Comparison of ENCODE assay signal across 1 cellular context in the genomic region with DNA sequence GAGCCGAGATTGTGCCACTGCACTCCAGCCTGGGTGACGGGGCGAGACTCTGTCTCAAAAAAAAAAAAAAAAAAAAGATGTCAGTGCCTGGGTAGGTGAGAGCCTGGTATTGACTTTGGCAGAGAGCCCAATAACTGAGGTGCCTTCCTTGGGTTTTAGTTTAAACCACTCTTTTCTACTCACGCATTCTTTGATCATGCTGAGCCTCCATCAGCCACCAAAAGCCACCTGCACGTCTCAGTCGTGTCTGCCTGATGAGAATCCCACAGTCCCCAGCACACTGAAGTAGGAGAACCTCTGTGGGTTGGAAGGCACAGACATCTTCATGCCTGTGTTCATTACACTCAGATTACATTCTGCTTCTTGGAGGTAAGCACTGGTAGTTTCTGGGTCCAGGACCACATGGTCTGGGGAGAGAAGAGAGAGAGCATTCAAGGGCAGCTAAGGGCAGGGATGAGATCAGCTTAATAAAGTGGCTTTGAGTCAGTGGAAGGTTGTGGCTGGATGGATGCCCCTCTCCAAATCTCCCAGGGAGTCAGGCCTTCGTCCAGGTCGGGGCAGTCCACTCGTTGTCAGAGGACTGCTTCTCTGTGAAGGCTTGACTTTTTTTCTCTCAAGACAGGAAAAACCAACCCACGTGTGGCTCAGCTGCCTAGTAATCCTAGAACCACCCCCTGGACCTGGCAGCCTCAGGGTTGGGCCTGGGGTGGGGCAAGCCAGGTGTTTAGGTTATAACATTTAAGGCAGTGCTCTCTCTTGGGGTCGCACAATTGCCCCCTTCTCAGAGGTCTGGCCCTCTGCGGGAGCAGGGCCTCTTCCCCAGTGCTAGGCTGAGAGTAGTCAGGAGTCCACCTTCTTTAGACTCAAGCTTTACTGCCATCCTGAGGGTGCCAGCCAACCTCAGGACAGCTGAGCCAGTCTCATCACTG.
TF ChIP-seq lines count a peak whose summit lies in the region.

No MANE protein-coding gene starts in this region.

TF ChIP-seq in GM12878, 131 proteins besides CTCF, POLR2A, EP300 and RAD21:
- TF ChIP-seq YBX1 (IDR thresholded peaks at IDR 0.05) (no peak), RELA (IDR thresholded peaks at IDR 0.05; ENCODE audit: borderline replicate concordance, partially characterized antibody) (no peak), HDAC6 (IDR thresholded peaks at IDR 0.05; ENCODE audit: unreplicated experiment) (no peak), FOXK2 (IDR thresholded peaks at IDR 0.05) (no peak), SMC3 (IDR thresholded peaks at IDR 0.05; ENCODE audit: borderline replicate concordance, low read length) (no peak), ZNF592 (IDR thresholded peaks at IDR 0.05) (no peak), ZNF24 (IDR thresholded peaks at IDR 0.05) (no peak), SIN3A (IDR thresholded peaks at IDR 0.05; ENCODE audit: low read depth, low read length) (no peak), RBBP5 (conservative IDR thresholded peaks at IDR 0.05) (no peak), STAT3 (IDR thresholded peaks at IDR 0.05; ENCODE audit: low read depth, low read length) (no peak), CBX5 (IDR thresholded peaks at IDR 0.05; ENCODE audit: low read depth) (no peak), KDM1A (IDR thresholded peaks at IDR 0.05; ENCODE audit: borderline replicate concordance) (no peak), CHD2 (IDR thresholded peaks at IDR 0.05; ENCODE audit: borderline replicate concordance, low read depth, low read length) (no peak), BCL11A (IDR thresholded peaks at IDR 0.05; ENCODE audit: low read depth, low read length) (no peak), PBX3 (IDR thresholded peaks at IDR 0.05; ENCODE audit: insufficient replicate concordance, low read depth, low read length) (no peak)
- TF ChIP-seq, protein P1, sequence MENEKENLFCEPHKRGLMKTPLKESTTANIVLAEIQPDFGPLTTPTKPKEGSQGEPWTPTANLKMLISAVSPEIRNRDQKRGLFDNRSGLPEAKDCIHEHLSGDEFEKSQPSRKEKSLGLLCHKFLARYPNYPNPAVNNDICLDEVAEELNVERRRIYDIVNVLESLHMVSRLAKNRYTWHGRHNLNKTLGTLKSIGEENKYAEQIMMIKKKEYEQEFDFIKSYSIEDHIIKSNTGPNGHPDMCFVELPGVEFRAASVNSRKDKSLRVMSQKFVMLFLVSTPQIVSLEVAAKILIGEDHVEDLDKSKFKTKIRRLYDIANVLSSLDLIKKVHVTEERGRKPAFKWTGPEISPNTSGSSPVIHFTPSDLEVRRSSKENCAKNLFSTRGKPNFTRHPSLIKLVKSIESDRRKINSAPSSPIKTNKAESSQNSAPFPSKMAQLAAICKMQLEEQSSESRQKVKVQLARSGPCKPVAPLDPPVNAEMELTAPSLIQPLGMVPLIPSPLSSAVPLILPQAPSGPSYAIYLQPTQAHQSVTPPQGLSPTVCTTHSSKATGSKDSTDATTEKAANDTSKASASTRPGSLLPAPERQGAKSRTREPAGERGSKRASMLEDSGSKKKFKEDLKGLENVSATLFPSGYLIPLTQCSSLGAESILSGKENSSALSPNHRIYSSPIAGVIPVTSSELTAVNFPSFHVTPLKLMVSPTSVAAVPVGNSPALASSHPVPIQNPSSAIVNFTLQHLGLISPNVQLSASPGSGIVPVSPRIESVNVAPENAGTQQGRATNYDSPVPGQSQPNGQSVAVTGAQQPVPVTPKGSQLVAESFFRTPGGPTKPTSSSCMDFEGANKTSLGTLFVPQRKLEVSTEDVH (IDR thresholded peaks at IDR 0.05; ENCODE audit: low read depth, partially characterized antibody): no peak
- TF ChIP-seq, protein P2, sequence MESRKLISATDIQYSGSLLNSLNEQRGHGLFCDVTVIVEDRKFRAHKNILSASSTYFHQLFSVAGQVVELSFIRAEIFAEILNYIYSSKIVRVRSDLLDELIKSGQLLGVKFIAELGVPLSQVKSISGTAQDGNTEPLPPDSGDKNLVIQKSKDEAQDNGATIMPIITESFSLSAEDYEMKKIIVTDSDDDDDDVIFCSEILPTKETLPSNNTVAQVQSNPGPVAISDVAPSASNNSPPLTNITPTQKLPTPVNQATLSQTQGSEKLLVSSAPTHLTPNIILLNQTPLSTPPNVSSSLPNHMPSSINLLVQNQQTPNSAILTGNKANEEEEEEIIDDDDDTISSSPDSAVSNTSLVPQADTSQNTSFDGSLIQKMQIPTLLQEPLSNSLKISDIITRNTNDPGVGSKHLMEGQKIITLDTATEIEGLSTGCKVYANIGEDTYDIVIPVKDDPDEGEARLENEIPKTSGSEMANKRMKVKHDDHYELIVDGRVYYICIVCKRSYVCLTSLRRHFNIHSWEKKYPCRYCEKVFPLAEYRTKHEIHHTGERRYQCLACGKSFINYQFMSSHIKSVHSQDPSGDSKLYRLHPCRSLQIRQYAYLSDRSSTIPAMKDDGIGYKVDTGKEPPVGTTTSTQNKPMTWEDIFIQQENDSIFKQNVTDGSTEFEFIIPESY (IDR thresholded peaks at IDR 0.05): no peak
- TF ChIP-seq, protein P3, sequence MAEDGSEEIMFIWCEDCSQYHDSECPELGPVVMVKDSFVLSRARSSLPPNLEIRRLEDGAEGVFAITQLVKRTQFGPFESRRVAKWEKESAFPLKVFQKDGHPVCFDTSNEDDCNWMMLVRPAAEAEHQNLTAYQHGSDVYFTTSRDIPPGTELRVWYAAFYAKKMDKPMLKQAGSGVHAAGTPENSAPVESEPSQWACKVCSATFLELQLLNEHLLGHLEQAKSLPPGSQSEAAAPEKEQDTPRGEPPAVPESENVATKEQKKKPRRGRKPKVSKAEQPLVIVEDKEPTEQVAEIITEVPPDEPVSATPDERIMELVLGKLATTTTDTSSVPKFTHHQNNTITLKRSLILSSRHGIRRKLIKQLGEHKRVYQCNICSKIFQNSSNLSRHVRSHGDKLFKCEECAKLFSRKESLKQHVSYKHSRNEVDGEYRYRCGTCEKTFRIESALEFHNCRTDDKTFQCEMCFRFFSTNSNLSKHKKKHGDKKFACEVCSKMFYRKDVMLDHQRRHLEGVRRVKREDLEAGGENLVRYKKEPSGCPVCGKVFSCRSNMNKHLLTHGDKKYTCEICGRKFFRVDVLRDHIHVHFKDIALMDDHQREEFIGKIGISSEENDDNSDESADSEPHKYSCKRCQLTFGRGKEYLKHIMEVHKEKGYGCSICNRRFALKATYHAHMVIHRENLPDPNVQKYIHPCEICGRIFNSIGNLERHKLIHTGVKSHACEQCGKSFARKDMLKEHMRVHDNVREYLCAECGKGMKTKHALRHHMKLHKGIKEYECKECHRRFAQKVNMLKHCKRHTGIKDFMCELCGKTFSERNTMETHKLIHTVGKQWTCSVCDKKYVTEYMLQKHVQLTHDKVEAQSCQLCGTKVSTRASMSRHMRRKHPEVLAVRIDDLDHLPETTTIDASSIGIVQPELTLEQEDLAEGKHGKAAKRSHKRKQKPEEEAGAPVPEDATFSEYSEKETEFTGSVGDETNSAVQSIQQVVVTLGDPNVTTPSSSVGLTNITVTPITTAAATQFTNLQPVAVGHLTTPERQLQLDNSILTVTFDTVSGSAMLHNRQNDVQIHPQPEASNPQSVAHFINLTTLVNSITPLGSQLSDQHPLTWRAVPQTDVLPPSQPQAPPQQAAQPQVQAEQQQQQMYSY (CRISPR knock-in tag; IDR thresholded peaks at IDR 0.05): no peak
TF ChIP-seq in GM12878: peak in this region for 0.
